ENCODE assay signal across 13 cellular contexts in genomic region chr5:128199104-128199503, GRCh38.
DNase-seq lines count a peak whose midpoint lies in the region; ATAC-seq, FAIRE-seq and TF ChIP-seq lines count a peak whose summit lies in the region.
"Had no signal": no experiment of that assay in that cellular context is flagged by ENCODE, and none has a peak within 500 bp of the region (broad histone marks: within the 10 kb centered on the region; RNA-seq: fewer than 3 reads in every experiment).

No MANE protein-coding gene starts in this region.

- H3K36me3 Mint-ChIP-seq in Caco-2 (ENCODE audit: insufficient read depth, unreplicated experiment): peaks cover 47% of the 10 kb centered on the region
- peaks cover 2% of the 10 kb centered on the region for H3K36me3 Mint-ChIP-seq in activated CD4-positive, alpha-beta memory T cell treated with anti-CD3 and anti-CD28 coated beads, Interleukin-2, amount 10 ng/mL, durations not matched to agents 7 days and 5 days (ENCODE audit: low read depth)
- H3K36me3 Mint-ChIP-seq: natural killer cell had no signal

- no TSS peak for BruUV-seq in Caco-2 (replicated peaks; lab: Mats Ljungman, UMichigan)

- H3K9me3 ChIP-seq in Caco-2 (no peaks in the 10 kb centered on the region), mucosa of descending colon (no peaks in the 10 kb centered on the region)
- H3K9me3 ChIP-seq: Peyer's patch, uterus had no signal

- no peaks in the 10 kb centered on the region for H3K9me3 Mint-ChIP-seq in Caco-2 (ENCODE audit: unreplicated experiment)
- H3K9me3 Mint-ChIP-seq in activated CD4-positive, alpha-beta memory T cell treated with anti-CD3 and anti-CD28 coated beads, Interleukin-2, amount 10 ng/mL, durations not matched to agents 7 days and 5 days: no peaks in the 10 kb centered on the region
- H3K9me3 Mint-ChIP-seq: natural killer cell had no signal

- no peaks in the 10 kb centered on the region for H3K27me3 Mint-ChIP-seq in Caco-2 (ENCODE audit: insufficient read depth, unreplicated experiment)
- peaks cover 10% of the 10 kb centered on the region for H3K27me3 Mint-ChIP-seq in activated CD4-positive, alpha-beta memory T cell treated with anti-CD3 and anti-CD28 coated beads, Interleukin-2, amount 10 ng/mL, durations not matched to agents 7 days and 5 days

- H3K27ac Mint-ChIP-seq in Caco-2 (ENCODE audit: unreplicated experiment): peak overlapping the region; percentile 58
- H3K27ac Mint-ChIP-seq in activated CD4-positive, alpha-beta memory T cell treated with anti-CD3 and anti-CD28 coated beads, Interleukin-2, amount 10 ng/mL, durations not matched to agents 7 days and 5 days: no peak overlapping the region
- H3K27ac Mint-ChIP-seq: natural killer cell had no signal

- CTCF ChIA-PET in Caco-2 (lab: Charles Lee): no interaction called here
- CTCF ChIA-PET in activated CD4-positive, alpha-beta memory T cell treated with anti-CD3 and anti-CD28 coated beads, Interleukin-2, amount 10 ng/mL, durations not matched to agents 7 days and 5 days (lab: Charles Lee): no interaction called here

- intact Hi-C loops in Caco-2 (cut with micrococcal nuclease; ENCODE audit: unreplicated experiment): no loop called here
- intact Hi-C loops in mucosa of descending colon (cut with DNase I, micrococcal nuclease): no loop called here

- no peaks in the 10 kb centered on the region for H3K36me3 ChIP-seq in Caco-2 (ENCODE audit: control insufficient read depth, insufficient read depth, low read length)
- H3K36me3 ChIP-seq in bronchial epithelial cell (ENCODE audit: control insufficient read depth, insufficient read depth, low read length): no peaks in the 10 kb centered on the region
- no peaks in the 10 kb centered on the region for H3K36me3 ChIP-seq in mucosa of descending colon (ENCODE audit: low read depth)
- H3K36me3 ChIP-seq: Peyer's patch, uterus had no signal

- ATAC-seq in mucosa of descending colon: peak; percentile 53
- ATAC-seq: natural killer cell had no signal

- DNase-seq in Caco-2: peak; percentile 28 to 51
- peak; percentile 96 for DNase-seq in LNCaP clone FGC (ENCODE audit: low read depth)
- DNase-seq in bronchial epithelial cell (ENCODE audit: low read depth): peak; percentile 47
- DNase-seq in mucosa of descending colon: no peak
- no peak for DNase-seq in activated CD4-positive, alpha-beta memory T cell treated with anti-CD3 and anti-CD28 coated beads, Interleukin-2, amount 10 ng/mL, durations not matched to agents 7 days and 5 days
- DNase-seq in activated CD8-positive, alpha-beta memory T cell treated with anti-CD3 and anti-CD28 coated beads, Interleukin-2, amount 50 U/mL, for 4 hours: no peak
- DNase-seq in AG20443 (ENCODE audit: low spot score): no peak
- no peak for DNase-seq in hypothalamus (lab: John Stamatoyannopoulos, UW)
- DNase-seq: GM23248; natural killer cell; stimulated activated CD4-positive, alpha-beta T cell treated with anti-CD3 and anti-CD28 coated beads, Interleukin-12 subunit alpha, Interleukin-12 subunit beta, amount 100 ng/mL, for 4 hours; uterus had no signal

- no peak for TF ChIP-seq CTCF in Caco-2 (IDR thresholded peaks at IDR 0.05; ENCODE audit: insufficient read depth in 1 of 2, low read depth in 1 of 2, low read length in 1 of 2, severe bottlenecking in 1 of 2, unreplicated experiment in 1 of 2)
- TF ChIP-seq CTCF in LNCaP clone FGC (IDR thresholded peaks at IDR 0.05; ENCODE audit: control insufficient read depth, extremely low read depth, insufficient read depth): no peak
- no peak for TF ChIP-seq CTCF in bronchial epithelial cell (IDR thresholded peaks at IDR 0.05; ENCODE audit: insufficient read depth, low read length, severe bottlenecking)
- no peak for TF ChIP-seq CTCF in mucosa of descending colon (IDR thresholded peaks at IDR 0.05)

- no peak for FAIRE-seq in bronchial epithelial cell (lab: Jason Lieb, UNC)

- POLR2A ChIA-PET in Caco-2 (lab: Charles Lee): no interaction called here
- POLR2A ChIA-PET in activated CD4-positive, alpha-beta memory T cell treated with anti-CD3 and anti-CD28 coated beads, Interleukin-2, amount 10 ng/mL, durations not matched to agents 7 days and 5 days (lab: Charles Lee): no interaction called here

- H3K4me3 ChIP-seq in Caco-2 (ENCODE audit: low read depth, low read length) (no peak overlapping the region), LNCaP clone FGC (ENCODE audit: low read depth, low read length) (no peak overlapping the region), bronchial epithelial cell (ENCODE audit: low read depth, low read length) (no peak overlapping the region), mucosa of descending colon (no peak overlapping the region)
- H3K4me3 ChIP-seq: GM23248, Peyer's patch, uterus had no signal

- H3K27me3 ChIP-seq in Caco-2 (replicated peaks; ENCODE audit: control insufficient read depth, insufficient read depth, low read length) (no peaks in the 10 kb centered on the region), bronchial epithelial cell (ENCODE audit: control insufficient read depth, insufficient read depth, low read length) (no peaks in the 10 kb centered on the region)
- H3K27me3 ChIP-seq: Peyer's patch, uterus had no signal

- H3K4me1 ChIP-seq in Caco-2 (peaks cover 21% of the 10 kb centered on the region), mucosa of descending colon (ENCODE audit: low read depth) (peaks cover 2% of the 10 kb centered on the region)
- H3K4me1 ChIP-seq: Peyer's patch, uterus had no signal

- H3K4me1 Mint-ChIP-seq in Caco-2 (ENCODE audit: low read depth, unreplicated experiment): peaks cover 25% of the 10 kb centered on the region
- H3K4me1 Mint-ChIP-seq in activated CD4-positive, alpha-beta memory T cell treated with anti-CD3 and anti-CD28 coated beads, Interleukin-2, amount 10 ng/mL, durations not matched to agents 7 days and 5 days: peaks cover 26% of the 10 kb centered on the region

- H3K4me3 Mint-ChIP-seq in Caco-2 (ENCODE audit: unreplicated experiment): no peak overlapping the region
- no peak overlapping the region for H3K4me3 Mint-ChIP-seq in activated CD4-positive, alpha-beta memory T cell treated with anti-CD3 and anti-CD28 coated beads, Interleukin-2, amount 10 ng/mL, durations not matched to agents 7 days and 5 days
- H3K4me3 Mint-ChIP-seq: natural killer cell had no signal

Comparison
In these comparisons a context has a peak if more than half of its experiments do, and no peak if none do; other contexts are left out.
1. DNase-seq: peak in Caco-2 (2 of 2), LNCaP clone FGC (single experiment) and bronchial epithelial cell (single experiment); none in mucosa of descending colon (0 of 3), activated CD4-positive, alpha-beta memory T cell treated with anti-CD3 and anti-CD28 coated beads, Interleukin-2, amount 10 ng/mL, durations not matched to agents 7 days and 5 days (single experiment), activated CD8-positive, alpha-beta memory T cell treated with anti-CD3 and anti-CD28 coated beads, Interleukin-2, amount 50 U/mL, for 4 hours (single experiment), AG20443 (single experiment) and hypothalamus (0 of 51).